Comparison of ENCODE assay signal across 28 cellular contexts in the genomic region with DNA sequence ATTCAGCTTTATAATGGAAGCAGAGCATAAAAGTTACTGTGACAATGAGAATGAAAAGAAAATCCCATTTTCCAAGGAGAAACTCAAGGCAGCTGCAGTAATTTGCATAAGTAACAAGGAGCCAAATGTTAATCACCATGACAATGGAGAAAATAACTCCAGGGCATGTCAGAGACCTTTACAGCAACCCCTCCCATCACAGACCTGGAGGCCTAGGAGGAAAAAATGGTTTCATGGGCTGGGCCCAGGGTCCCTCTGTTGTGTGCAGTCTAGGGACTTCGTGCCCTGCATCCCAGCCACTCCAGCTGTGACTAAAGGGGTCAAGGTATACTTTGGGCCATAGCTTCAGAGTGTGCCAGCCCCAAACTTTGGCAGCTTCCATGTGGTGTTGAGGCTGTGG.
"Had no signal": no experiment of that assay in that cellular context is flagged by ENCODE, and none has a peak within 500 bp of the region (broad histone marks: within the 10 kb centered on the region; RNA-seq: fewer than 3 reads in every experiment).

No MANE protein-coding gene starts in this region.

- H3K4me3 ChIP-seq: neural progenitor cell, ovary, psoas muscle, right lobe of liver, sigmoid colon, stomach, thoracic aorta, thyroid gland, tibial nerve, upper lobe of right lung, uterus had no signal

- H3K27me3 ChIP-seq: neural progenitor cell, ovary, right lobe of liver, sigmoid colon, stomach, thyroid gland, tibial nerve, upper lobe of right lung, uterus had no signal

- H3K27me3 Mint-ChIP-seq: progenitor cell of endocrine pancreas; stimulated activated naive B cell treated with anti-CD40 and anti-IgM and Interleukin-4, amounts not matched to agents 10 μg/mL and 1 μg/mL and 100 μg/mL, for 72 hours; stimulated activated naive CD8-positive, alpha-beta T cell treated with anti-CD3 and anti-CD28 coated beads, Interleukin-15, Interleukin-2, amounts not matched to agents 100 ng/mL and 50 ng/mL, for 24 hours had no signal

- H3K36me3 ChIP-seq: neural progenitor cell, ovary, right lobe of liver, sigmoid colon, stomach, thoracic aorta, thyroid gland, tibial nerve, upper lobe of right lung, uterus had no signal

- H3K4me2 ChIP-seq: neural progenitor cell had no signal

- H3K36me3 Mint-ChIP-seq: neural progenitor cell; stimulated activated effector memory CD8-positive, alpha-beta T cell treated with anti-CD3 and anti-CD28 coated beads, Interleukin-12 subunit alpha, Interleukin-12 subunit beta, amount 100 ng/mL, for 72 hours; stimulated activated naive B cell treated with anti-CD40 and anti-IgM and Interleukin-4, amounts not matched to agents 10 μg/mL and 1 μg/mL and 100 μg/mL, for 72 hours had no signal

- DNase-seq: natural killer cell; occipital lobe; ovary; posterior cingulate gyrus; psoas muscle; right cardiac atrium; right lobe of liver; sigmoid colon; small intestine; stimulated activated CD4-positive, alpha-beta T cell treated with anti-CD3 and anti-CD28 coated beads, Interleukin-15, amount 100 ng/mL, for 24 hours; stimulated activated CD4-positive, alpha-beta T cell treated with anti-CD3 and anti-CD28 coated beads, Interleukin-2, amount 100 ng/mL, for 24 hours; stimulated activated CD4-positive, alpha-beta T cell treated with anti-CD3 and anti-CD28 coated beads, Interleukin-2, amount 100 ng/mL, for 48 hours; stimulated activated CD4-positive, alpha-beta T cell treated with anti-CD3 and anti-CD28 coated beads, Interleukin-4, amount 100 ng/mL, for 24 hours; stimulated activated naive B cell treated with anti-CD40 and anti-IgM and Interleukin-4, amounts not matched to agents 10 μg/mL and 1 μg/mL and 100 μg/mL, for 72 hours; stimulated activated naive CD4-positive, alpha-beta T cell treated with Interleukin-2 at 50 U/mL for 16 hours; stomach; thyroid gland; trophoblast cell; upper lobe of right lung; uterus had no signal

- FAIRE-seq: small intestine had no signal

- H3K9ac ChIP-seq: neural progenitor cell, parathyroid adenoma had no signal

- H3K4me3 Mint-ChIP-seq: natural killer cell; nephron; neural progenitor cell; stimulated activated effector memory CD8-positive, alpha-beta T cell treated with anti-CD3 and anti-CD28 coated beads, Interleukin-12 subunit alpha, Interleukin-12 subunit beta, amount 100 ng/mL, for 72 hours; stimulated activated naive B cell treated with anti-CD40 and anti-IgM and Interleukin-4, amounts not matched to agents 10 μg/mL and 1 μg/mL and 100 μg/mL, for 72 hours; stimulated activated naive CD8-positive, alpha-beta T cell treated with anti-CD3 and anti-CD28 coated beads, Interleukin-15, Interleukin-2, amounts not matched to agents 100 ng/mL and 50 ng/mL, for 24 hours had no signal

- H3K4me1 ChIP-seq: neural progenitor cell, parathyroid adenoma, psoas muscle, right lobe of liver, sigmoid colon, stomach, thyroid gland, tibial nerve, upper lobe of right lung, uterus had no signal

- H2AFZ ChIP-seq: neural progenitor cell, parathyroid adenoma had no signal

- H3K27ac ChIP-seq: neural progenitor cell, ovary, parathyroid adenoma, psoas muscle, right lobe of liver, sigmoid colon, stomach, thoracic aorta, thyroid gland, tibial nerve, upper lobe of right lung, uterus had no signal

- H3K27ac Mint-ChIP-seq: natural killer cell; nephron; neural progenitor cell; progenitor cell of endocrine pancreas; stimulated activated effector memory CD8-positive, alpha-beta T cell treated with anti-CD3 and anti-CD28 coated beads, Interleukin-12 subunit alpha, Interleukin-12 subunit beta, amount 100 ng/mL, for 72 hours; stimulated activated naive B cell treated with anti-CD40 and anti-IgM and Interleukin-4, amounts not matched to agents 10 μg/mL and 1 μg/mL and 100 μg/mL, for 72 hours; stimulated activated naive CD8-positive, alpha-beta T cell treated with anti-CD3 and anti-CD28 coated beads, Interleukin-15, Interleukin-2, amounts not matched to agents 100 ng/mL and 50 ng/mL, for 24 hours had no signal

- H3K9me3 Mint-ChIP-seq: stimulated activated naive CD8-positive, alpha-beta T cell treated with anti-CD3 and anti-CD28 coated beads, Interleukin-15, Interleukin-2, amounts not matched to agents 100 ng/mL and 50 ng/mL, for 24 hours had no signal

- ATAC-seq: natural killer cell; psoas muscle; right cardiac atrium; right lobe of liver; stimulated activated effector memory CD8-positive, alpha-beta T cell treated with anti-CD3 and anti-CD28 coated beads, Interleukin-12 subunit alpha, Interleukin-12 subunit beta, amount 100 ng/mL, for 72 hours; stimulated activated naive B cell treated with anti-CD40 and anti-IgM and Interleukin-4, amounts not matched to agents 10 μg/mL and 1 μg/mL and 100 μg/mL, for 72 hours; upper lobe of right lung had no signal

- H3K9me3 ChIP-seq: psoas muscle, right lobe of liver, sigmoid colon, thoracic aorta, thyroid gland, tibial nerve, upper lobe of right lung, uterus had no signal

- H3K79me2 ChIP-seq: parathyroid adenoma had no signal

- H3K4me1 Mint-ChIP-seq: natural killer cell; nephron; neural progenitor cell; stimulated activated effector memory CD8-positive, alpha-beta T cell treated with anti-CD3 and anti-CD28 coated beads, Interleukin-12 subunit alpha, Interleukin-12 subunit beta, amount 100 ng/mL, for 72 hours; stimulated activated naive B cell treated with anti-CD40 and anti-IgM and Interleukin-4, amounts not matched to agents 10 μg/mL and 1 μg/mL and 100 μg/mL, for 72 hours had no signal
